In genomic region chr1:84298688-84299535, GRCh38 we compare ENCODE assay signal across 8 cellular contexts. TPM values are rescaled to one million over a fixed set of nuclear protein-coding genes. Genes with fewer than 3 reads are reported as not detected.
A peak's percentile ranks its signal among the peaks of the same experiment; 100 is the strongest.
DNase-seq lines count a peak whose midpoint lies in the region; ATAC-seq, FAIRE-seq and TF ChIP-seq lines count a peak whose summit lies in the region.

No MANE protein-coding gene starts in this region.

- peak overlapping the region; percentile 18 for H3K27ac ChIP-seq in mammary epithelial cell (ENCODE audit: insufficient read depth, low read depth, low read length)
- peak overlapping the region; percentile 97 to 99 for H3K27ac ChIP-seq in small intestine (ENCODE audit: low read depth in 1 of 2, low read length in 1 of 2)

- H3K27me3 Mint-ChIP-seq in T-helper 1 cell treated with Interleukin-12 subunit alpha and Interleukin-12 subunit beta and Interleukin-4 antibody, amounts not matched to agents 30 μg/mL and 1 μg/mL, for 36 hours (ENCODE audit: low read depth): peaks cover 6% of the 10 kb centered on the region

- CTCF ChIA-PET in mammary epithelial cell (lab: Charles Lee; ENCODE audit: low non-redundant PET): interaction anchor here (0.5 to 0.7 kb wide), 2 partner anchors 48 to 377 kb away, joined by 3 to 6 read pairs; no protein-coding TSS in a partner anchor

- TF ChIP-seq CTCF in GM06990 (IDR thresholded peaks at IDR 0.05; ENCODE audit: insufficient read depth, low read length, poor library complexity, severe bottlenecking) (no peak), mammary epithelial cell (conservative IDR thresholded peaks at IDR 0.05 in 1 of 2, IDR thresholded peaks at IDR 0.05 in 1 of 2; ENCODE audit: extremely low read depth in 1 of 2, insufficient read depth in 1 of 2, low read depth in 1 of 2, low read length in 2 of 2) (no peak)

- peak overlapping the region; percentile 99 for H2AFZ ChIP-seq in mammary epithelial cell (ENCODE audit: low read depth, low read length)

- no peaks in the 10 kb centered on the region for H3K36me3 ChIP-seq in GM06990 (ENCODE audit: control insufficient read depth, insufficient read depth, low read length)
- H3K36me3 ChIP-seq in mammary epithelial cell (ENCODE audit: insufficient read depth, low read length): no peaks in the 10 kb centered on the region
- no peaks in the 10 kb centered on the region for H3K36me3 ChIP-seq in small intestine (ENCODE audit: control insufficient read depth in 2 of 2, insufficient read depth in 2 of 2, low read length in 2 of 2)

- BruUV-seq in mammary epithelial cell (replicated peaks; lab: Mats Ljungman, UMichigan): no TSS peak

- DNase-seq in GM06990 (ENCODE audit: extremely low read depth, insufficient read length) (peak; percentile 55), mammary epithelial cell (peak; percentile 13), inferior parietal cortex (ENCODE audit: extremely low spot score) (peak; percentile 47), small intestine (peak; percentile 68), dedifferentiated amniotic fluid mesenchymal stem cell (ENCODE audit: extremely low spot score) (no peak)

- 2% methylated on average over 27 of the region's 50 CpGs for WGBS in mammary epithelial cell (ENCODE audit: low coverage, missing lambda C conversion rate)
- WGBS in small intestine, 3 donors: 0 to 2% (median 1%) methylated on average over 39 to 50 of the region's 50 CpGs

- no peak for TF ChIP-seq EP300 in Ishikawa (IDR thresholded peaks at IDR 0.05; ENCODE audit: borderline replicate concordance)

- H4K20me1 ChIP-seq in mammary epithelial cell (ENCODE audit: insufficient read depth, low read length): no peaks in the 10 kb centered on the region

- H3K79me2 ChIP-seq in mammary epithelial cell (ENCODE audit: insufficient read depth, low read length): no peaks in the 10 kb centered on the region

- peak overlapping the region; percentile 90 for H3K4me3 Mint-ChIP-seq in T-helper 1 cell treated with Interleukin-12 subunit alpha and Interleukin-12 subunit beta and Interleukin-4 antibody, amounts not matched to agents 30 μg/mL and 1 μg/mL, for 36 hours

- peaks cover 3% of the 10 kb centered on the region for H3K9me3 Mint-ChIP-seq in T-helper 1 cell treated with Interleukin-12 subunit alpha and Interleukin-12 subunit beta and Interleukin-4 antibody, amounts not matched to agents 30 μg/mL and 1 μg/mL, for 36 hours

- H3K36me3 Mint-ChIP-seq in T-helper 1 cell treated with Interleukin-12 subunit alpha and Interleukin-12 subunit beta and Interleukin-4 antibody, amounts not matched to agents 30 μg/mL and 1 μg/mL, for 36 hours (ENCODE audit: low read depth): no peaks in the 10 kb centered on the region

- no peak for FAIRE-seq in small intestine (lab: Jason Lieb, UNC)

- intact Hi-C loops in mammary epithelial cell (cut with micrococcal nuclease): loop anchor here (2.0 kb wide), 1 partner anchor 124 kb away; no protein-coding TSS in a partner anchor

- no peaks in the 10 kb centered on the region for H3K27me3 ChIP-seq in GM06990 (replicated peaks; ENCODE audit: control insufficient read depth, insufficient read depth, low read length)
- H3K27me3 ChIP-seq in mammary epithelial cell (ENCODE audit: insufficient read depth, low read length): no peaks in the 10 kb centered on the region
- H3K27me3 ChIP-seq in small intestine (ENCODE audit: control insufficient read depth in 2 of 2, insufficient read depth in 2 of 2, low read length in 2 of 2): no peaks in the 10 kb centered on the region

- peak overlapping the region; percentile 52 for H3K9ac ChIP-seq in mammary epithelial cell (ENCODE audit: insufficient read depth, low read length)

- peak overlapping the region; percentile 97 for H3K4me2 ChIP-seq in mammary epithelial cell (ENCODE audit: insufficient read depth, low read depth, low read length)

- TF ChIP-seq RAD21 in Ishikawa (IDR thresholded peaks at IDR 0.05; ENCODE audit: low read depth): no peak

- H3K9me3 ChIP-seq in mammary epithelial cell (replicated peaks; ENCODE audit: insufficient read depth, low read length): no peaks in the 10 kb centered on the region
- no peaks in the 10 kb centered on the region for H3K9me3 ChIP-seq in small intestine (ENCODE audit: control insufficient read depth, low read depth)

- peaks cover 34% of the 10 kb centered on the region for H3K4me1 Mint-ChIP-seq in T-helper 1 cell treated with Interleukin-12 subunit alpha and Interleukin-12 subunit beta and Interleukin-4 antibody, amounts not matched to agents 30 μg/mL and 1 μg/mL, for 36 hours (ENCODE audit: low read depth)

- in situ Hi-C loops in mammary epithelial cell (cut with MboI; ENCODE audit: low sequenced_read_pairs in 2 of 2): no loop called here

- H3K4me1 ChIP-seq in mammary epithelial cell (ENCODE audit: insufficient read depth, low read length) (peaks cover 37% of the 10 kb centered on the region), small intestine (ENCODE audit: control insufficient read depth in 2 of 2, insufficient read depth in 1 of 2, low read depth in 1 of 2, low read length in 1 of 2) (peaks cover 3 to 10% of the 10 kb centered on the region in 2 donors)

- H3K27ac Mint-ChIP-seq in T-helper 1 cell treated with Interleukin-12 subunit alpha and Interleukin-12 subunit beta and Interleukin-4 antibody, amounts not matched to agents 30 μg/mL and 1 μg/mL, for 36 hours: peak overlapping the region; percentile 69

- dilution Hi-C loops in mammary epithelial cell (cut with HindIII; ENCODE audit: low sequenced_read_pairs): no loop called here

- peak; percentile 36 for ATAC-seq in GM21737 (IDR thresholded peaks at IDR 0.05; ENCODE audit: unreplicated experiment)

- peak overlapping the region; percentile 91 for H3K4me3 ChIP-seq in GM06990 (replicated peaks; ENCODE audit: low read depth, low read length)
- H3K4me3 ChIP-seq in mammary epithelial cell (replicated peaks in 1 of 3; ENCODE audit: insufficient read depth in 1 of 3, low read depth in 2 of 3, low read length in 3 of 3): peak overlapping the region; percentile 81 to 93 (median 92)
- H3K4me3 ChIP-seq in small intestine (ENCODE audit: low read depth in 1 of 2, low read length in 2 of 2): peak overlapping the region; percentile 86 to 95

TF ChIP-seq in Ishikawa, 13 proteins besides CTCF, POLR2A, EP300 and RAD21:
- TF ChIP-seq FOXM1 (IDR thresholded peaks at IDR 0.05; ENCODE audit: borderline replicate concordance, low read depth) (no peak; the same call in 1 of the 2 replicates), ZBTB7A (IDR thresholded peaks at IDR 0.05; ENCODE audit: low read depth) (0 out of 2 replicates have a peak, but pooled peaks have one; percentile 37), YY1 (IDR thresholded peaks at IDR 0.05; ENCODE audit: low read depth) (peak; percentile 71), TAF1 (IDR thresholded peaks at IDR 0.05; ENCODE audit: low read depth) (peak; percentile 37), CEBPB (IDR thresholded peaks at IDR 0.05) (no peak), CREB1 (IDR thresholded peaks at IDR 0.05; ENCODE audit: low read depth) (no peak), USF1 (IDR thresholded peaks at IDR 0.05) (no peak), REST (IDR thresholded peaks at IDR 0.05; ENCODE audit: low read depth) (no peak), MAX (IDR thresholded peaks at IDR 0.05) (peak; percentile 30), NFIC (IDR thresholded peaks at IDR 0.05) (no peak), TCF12 (IDR thresholded peaks at IDR 0.05; ENCODE audit: low read depth) (no peak), EGR1 (IDR thresholded peaks at IDR 0.05) (0 out of 2 replicates have a peak, but pooled peaks have one; percentile 13), TEAD4 (IDR thresholded peaks at IDR 0.05) (no peak)

RNA-seq across cellular contexts. Expression of gene SAMD13, which starts 2.6 kb away (rescaled TPM):
- under 1 TPM; 0.33 to 0.80 TPM for total RNA-seq in mammary epithelial cell
- polyA plus RNA-seq in mammary epithelial cell: 0.35 TPM
- polyA minus RNA-seq in mammary epithelial cell: not detected
- polyA plus RNA-seq in small intestine: 1 to 10 TPM; 2.2 to 5.0 (median 4.3) TPM
